In genomic region chr19:31532034-31532433, GRCh38 we compare ENCODE assay signal across 23 cellular contexts.
"Had no signal": no experiment of that assay in that cellular context is flagged by ENCODE, and none has a peak within 500 bp of the region (broad histone marks: within the 10 kb centered on the region; RNA-seq: fewer than 3 reads in every experiment).

No MANE protein-coding gene starts in this region.

- H3K4me3 ChIP-seq: lower lobe of right lung, psoas muscle, right lobe of liver, smooth muscle cell, suprapubic skin, thoracic aorta, tibial artery, upper lobe of right lung had no signal

- H3K27ac ChIP-seq: lower lobe of right lung, parathyroid adenoma, psoas muscle, right lobe of liver, suprapubic skin, thoracic aorta, tibial artery, upper lobe of right lung had no signal

- H3K4me3 Mint-ChIP-seq: immature natural killer cell; naive thymus-derived CD8-positive, alpha-beta T cell; nephron; neural crest cell; stimulated activated effector memory CD8-positive, alpha-beta T cell treated with anti-CD3 and anti-CD28 coated beads, Interleukin-12 subunit alpha, Interleukin-12 subunit beta, amount 100 ng/mL, for 72 hours; stimulated activated naive CD8-positive, alpha-beta T cell treated with anti-CD3 and anti-CD28 coated beads, Interleukin-15, Interleukin-2, amounts not matched to agents 100 ng/mL and 50 ng/mL, for 24 hours had no signal

- H3K27me3 ChIP-seq: right lobe of liver, suprapubic skin, tibial artery, upper lobe of right lung had no signal

- H3K27ac Mint-ChIP-seq: immature natural killer cell; naive thymus-derived CD8-positive, alpha-beta T cell; nephron; stimulated activated effector memory CD8-positive, alpha-beta T cell treated with anti-CD3 and anti-CD28 coated beads, Interleukin-12 subunit alpha, Interleukin-12 subunit beta, amount 100 ng/mL, for 72 hours; stimulated activated naive CD8-positive, alpha-beta T cell treated with anti-CD3 and anti-CD28 coated beads, Interleukin-15, Interleukin-2, amounts not matched to agents 100 ng/mL and 50 ng/mL, for 24 hours had no signal

- H3K27me3 Mint-ChIP-seq: stimulated activated naive CD8-positive, alpha-beta T cell treated with anti-CD3 and anti-CD28 coated beads, Interleukin-15, Interleukin-2, amounts not matched to agents 100 ng/mL and 50 ng/mL, for 24 hours had no signal

- H3K9me3 Mint-ChIP-seq: immature natural killer cell, nephron, neural crest cell had no signal

- H3K36me3 ChIP-seq: lower lobe of right lung, right lobe of liver, suprapubic skin, thoracic aorta, tibial artery, upper lobe of right lung had no signal

- H3K9me3 ChIP-seq: lower lobe of right lung, psoas muscle, right lobe of liver, suprapubic skin, thoracic aorta, tibial artery, upper lobe of right lung had no signal

- H3K79me2 ChIP-seq: parathyroid adenoma had no signal

- ATAC-seq: left lobe of liver; lower lobe of right lung; naive thymus-derived CD8-positive, alpha-beta T cell; psoas muscle; right lobe of liver; stimulated activated effector memory CD8-positive, alpha-beta T cell treated with anti-CD3 and anti-CD28 coated beads, Interleukin-12 subunit alpha, Interleukin-12 subunit beta, amount 100 ng/mL, for 72 hours; upper lobe of right lung had no signal

- H3K36me3 Mint-ChIP-seq: naive thymus-derived CD8-positive, alpha-beta T cell; stimulated activated effector memory CD8-positive, alpha-beta T cell treated with anti-CD3 and anti-CD28 coated beads, Interleukin-12 subunit alpha, Interleukin-12 subunit beta, amount 100 ng/mL, for 72 hours had no signal

- DNase-seq: hypothalamus; immature natural killer cell; lower lobe of right lung; mammary epithelial cell; mesenchymal stem cell; naive thymus-derived CD8-positive, alpha-beta T cell; nucleus accumbens; psoas muscle; right lobe of liver; stimulated activated CD4-positive, alpha-beta T cell treated with anti-CD3 and anti-CD28 coated beads, Interleukin-1b, Interleukin-23, amount 100 ng/mL, for 48 hours; stimulated activated CD4-positive, alpha-beta T cell treated with anti-CD3 and anti-CD28 coated beads, Interleukin-4, amount 100 ng/mL, for 1 hour; stimulated activated naive CD4-positive, alpha-beta T cell; tibial artery; upper lobe of right lung had no signal

- H3K4me2 ChIP-seq: smooth muscle cell had no signal

- H3K4me1 ChIP-seq: lower lobe of right lung, parathyroid adenoma, psoas muscle, right lobe of liver, suprapubic skin, tibial artery, upper lobe of right lung had no signal

- H2AFZ ChIP-seq: parathyroid adenoma had no signal

- H3K4me1 Mint-ChIP-seq: immature natural killer cell; naive thymus-derived CD8-positive, alpha-beta T cell; neural crest cell; stimulated activated effector memory CD8-positive, alpha-beta T cell treated with anti-CD3 and anti-CD28 coated beads, Interleukin-12 subunit alpha, Interleukin-12 subunit beta, amount 100 ng/mL, for 72 hours had no signal

- H3K9ac ChIP-seq: parathyroid adenoma had no signal
